ENCODE assay signal across 8 cellular contexts in genomic region chr17:76264425-76264754, GRCh38. TPM values are rescaled to one million over a fixed set of nuclear protein-coding genes. Genes with fewer than 3 reads are reported as not detected.
DNase-seq lines count a peak whose midpoint lies in the region; ATAC-seq and TF ChIP-seq lines count a peak whose summit lies in the region.

No MANE protein-coding gene starts in this region.

- intact Hi-C loops in left ventricle myocardium inferior (cut with micrococcal nuclease), result no loop called here
- intact Hi-C loops in Right ventricle myocardium superior (cut with DNase I), result no loop called here
- intact Hi-C loops in posterior cingulate gyrus (cut with DNase I), result no loop called here

- H3K27me3 Mint-ChIP-seq in WTC11 (ENCODE audit: low read depth), result no peaks in the 10 kb centered on the region

- H3K27me3 ChIP-seq in left ventricle myocardium inferior (ENCODE audit: low read depth) (no peaks in the 10 kb centered on the region), layer of hippocampus (ENCODE audit: control insufficient read depth, insufficient read depth, low read length) (no peaks in the 10 kb centered on the region), upper lobe of left lung (no peaks in the 10 kb centered on the region)

- peak overlapping the region; percentile 80 for H3K27ac Mint-ChIP-seq in WTC11

- no peaks in the 10 kb centered on the region for H3K9me3 Mint-ChIP-seq in WTC11

- H3K4me3 Mint-ChIP-seq in WTC11, result peak overlapping the region; percentile 49

- 56% methylated on average over 9 of the region's 9 CpGs for whole genome bisulfite sequencing in upper lobe of left lung, 2 donors

- H3K4me1 ChIP-seq in left ventricle myocardium inferior (peaks cover 64% of the 10 kb centered on the region), upper lobe of left lung (peaks cover 61 to 78% (median 72%) of the 10 kb centered on the region in 4 donors)

- POLR2A ChIA-PET in WTC11 (lab: Charles Lee), result interaction anchor here (0.6 to 1.0 kb wide), 3 partner anchors 10 to 129 kb away, joined by 3 to 4 read pairs (median 3); no protein-coding TSS in a partner anchor

- peaks cover 7% of the 10 kb centered on the region; the same call in 1 of the 2 replicates for H3K36me3 Mint-ChIP-seq in WTC11

- no peak for TF ChIP-seq CTCF in left ventricle myocardium inferior (IDR thresholded peaks at IDR 0.05; ENCODE audit: borderline replicate concordance)
- no peak for TF ChIP-seq CTCF in WTC11 (IDR thresholded peaks at IDR 0.05)
- no peak for TF ChIP-seq CTCF in upper lobe of left lung (IDR thresholded peaks at IDR 0.05)

- peak overlapping the region; percentile 67 for H3K27ac ChIP-seq in left ventricle myocardium inferior (replicated peaks)
- H3K27ac ChIP-seq in layer of hippocampus (ENCODE audit: low read depth, low read length), result peak overlapping the region; percentile 30
- H3K27ac ChIP-seq in upper lobe of left lung, result peak overlapping the region; percentile 73 to 100 (median 84)

- TF ChIP-seq EP300 in upper lobe of left lung (IDR thresholded peaks at IDR 0.05), result no peak

- TF ChIP-seq POLR2A in upper lobe of left lung (IDR thresholded peaks at IDR 0.05), result no peak

- H3K36me3 ChIP-seq in left ventricle myocardium inferior (no peaks in the 10 kb centered on the region), upper lobe of left lung (peaks cover under 1 to 6% (median 4%) of the 10 kb centered on the region in 4 donors)

- H3K9me3 ChIP-seq in left ventricle myocardium inferior (replicated peaks) (no peaks in the 10 kb centered on the region), upper lobe of left lung (no peaks in the 10 kb centered on the region)

- ATAC-seq in Right ventricle myocardium superior (ENCODE audit: poor library complexity), result no peak
- ATAC-seq in WTC11, result no peak
- no peak for ATAC-seq in upper lobe of left lung (ENCODE audit: low FRiP score in 2 of 2)

- H3K4me1 Mint-ChIP-seq in WTC11, result peaks cover 42% of the 10 kb centered on the region

- peak overlapping the region; percentile 22 for H3K4me3 ChIP-seq in left ventricle myocardium inferior
- no peak overlapping the region for H3K4me3 ChIP-seq in upper lobe of left lung

- CTCF ChIA-PET in WTC11 (lab: Charles Lee), result interaction anchor here (0.7 to 8.0 kb wide), 19 partner anchors 16 to 409 kb away, joined by 3 to 70 read pairs (median 4); partner anchors contain the start of gene WBP2

- DNase-seq in left ventricle myocardium inferior (no peak), Right ventricle myocardium superior (no peak), WTC11 (ENCODE audit: low spot score) (no peak), upper lobe of left lung (no peak), SHP77 treated with DMSO at 0.1 percent for 48 hours (lab: John Stamatoyannopoulos, UW) (no peak), posterior cingulate gyrus (no peak)
- no peak for DNase-seq in stimulated activated CD4-positive, alpha-beta T cell treated with anti-CD3 and anti-CD28 coated beads, Interleukin-12 subunit alpha, Interleukin-12 subunit beta, amount 100 ng/mL, for 4 hours

TF ChIP-seq in WTC11, 78 proteins besides CTCF, POLR2A, EP300 and RAD21:
- TF ChIP-seq RELA (CRISPR knock-in tag; IDR thresholded peaks at IDR 0.05; ENCODE audit: borderline replicate concordance) (no peak), CREM (CRISPR knock-in tag; IDR thresholded peaks at IDR 0.05) (no peak), ATF6 (CRISPR knock-in tag; IDR thresholded peaks at IDR 0.05) (no peak), STAT6 (CRISPR knock-in tag; conservative IDR thresholded peaks at IDR 0.05; ENCODE audit: low read depth) (no peak), FOXP4 (CRISPR knock-in tag; IDR thresholded peaks at IDR 0.05) (no peak)

RNA-seq across cellular contexts. Expression of gene UBALD2, which starts 0.8 kb away (rescaled TPM):
- 26.0 TPM for total RNA-seq in left ventricle myocardium inferior
- total RNA-seq in Right ventricle myocardium superior, result 28.1 TPM
- 24.4 to 30.3 TPM (median 28.2 TPM) in 3 replicates for total RNA-seq in WTC11 (2021)
- total RNA-seq in upper lobe of left lung, result 10 to 100 TPM in 5 of 6 donors, 1 to 10 TPM in 1; 8.4 to 74.9 (median 26.8) TPM

RNA-seq across cellular contexts. Expression of gene RNF157, which starts 24.1 kb away (rescaled TPM):
- total RNA-seq in left ventricle myocardium inferior (4.8 TPM), Right ventricle myocardium superior (18.5 TPM), WTC11 (2021) (11.2 to 15.1 TPM (median 13.7 TPM) in 3 replicates), upper lobe of left lung (10 to 100 TPM in 1 of 6 donors, 1 to 10 TPM in 5; 1.1 to 14.7 (median 2.5) TPM)

RNA-seq across cellular contexts. Expression of gene QRICH2, which starts 43.7 kb away (rescaled TPM):
- 2.4 TPM for total RNA-seq in left ventricle myocardium inferior
- 2.6 TPM for total RNA-seq in Right ventricle myocardium superior
- total RNA-seq in WTC11 (2021), result 1.5 to 3.2 TPM (median 2.7 TPM) in 3 replicates
- total RNA-seq in upper lobe of left lung, result 1 to 10 TPM; 1.7 to 9.4 (median 2.8) TPM

Comparison
In these comparisons a context has a peak if more than half of its experiments do, and no peak if none do; other contexts are left out.
1. H3K27ac ChIP-seq: peak in every context shown above with its lines; median percentile 84 in upper lobe of left lung; 67 in left ventricle myocardium inferior; 30 in layer of hippocampus.